1 cellular context compared by ENCODE assay signal in the genomic region with DNA sequence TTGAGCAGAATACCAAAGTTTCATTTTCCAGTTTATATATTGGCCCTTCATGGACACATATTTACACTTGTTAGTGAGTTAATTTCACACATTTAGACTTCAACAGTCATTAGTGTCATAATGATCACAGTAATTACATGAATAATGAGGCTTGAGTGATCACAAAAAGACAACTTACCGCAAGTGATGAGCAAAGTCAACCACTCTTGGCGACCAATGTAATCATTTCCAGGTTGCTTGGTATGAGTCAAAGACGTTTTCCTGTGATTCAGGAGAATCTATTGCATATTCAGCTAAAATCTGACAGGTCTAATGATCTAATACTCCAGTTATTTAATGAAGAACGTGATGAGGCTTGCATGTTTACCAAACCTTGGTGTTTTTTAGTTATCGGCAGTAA.
TF ChIP-seq lines count a peak whose summit lies in the region.

No MANE protein-coding gene starts in this region.

TF ChIP-seq in GM12878, 131 proteins besides CTCF, POLR2A, EP300 and RAD21 (continued from another document):
- TF ChIP-seq CHD4 (IDR thresholded peaks at IDR 0.05) (no peak), PAX5 (IDR thresholded peaks at IDR 0.05; ENCODE audit: borderline replicate concordance, low read depth, low read length) (no peak), EED (IDR thresholded peaks at IDR 0.05; ENCODE audit: low read depth) (no peak), RCOR1 (conservative IDR thresholded peaks at IDR 0.05; ENCODE audit: low read depth, low read length) (no peak), BCL11A (IDR thresholded peaks at IDR 0.05; ENCODE audit: low read depth, low read length) (peak; percentile 77; the same call in 1 of the 2 replicates), HDGF (IDR thresholded peaks at IDR 0.05) (no peak), ZBTB40 (IDR thresholded peaks at IDR 0.05; ENCODE audit: borderline replicate concordance) (no peak), NR2C2 (IDR thresholded peaks at IDR 0.05; ENCODE audit: borderline replicate concordance, control insufficient read depth, insufficient read length, low read depth) (no peak), DPF2 (IDR thresholded peaks at IDR 0.05) (0 out of 2 replicates have a peak, but pooled peaks have one; percentile 53), PAX8 (IDR thresholded peaks at IDR 0.05) (no peak), MAX (IDR thresholded peaks at IDR 0.05; ENCODE audit: low read depth, low read length) (no peak), ZBED1 (IDR thresholded peaks at IDR 0.05; ENCODE audit: borderline replicate concordance) (no peak), IKZF2 (IDR thresholded peaks at IDR 0.05) (peak; percentile 40 to 61), RUNX3 (IDR thresholded peaks at IDR 0.05; ENCODE audit: low read length) (no peak), ZNF24 (IDR thresholded peaks at IDR 0.05) (no peak), RB1 (IDR thresholded peaks at IDR 0.05; ENCODE audit: borderline replicate concordance) (no peak), REST (IDR thresholded peaks at IDR 0.05; ENCODE audit: low read depth, low read length) (no peak), SMAD1 (IDR thresholded peaks at IDR 0.05; ENCODE audit: low read depth, partially characterized antibody) (no peak), SPI1 (IDR thresholded peaks at IDR 0.05; ENCODE audit: borderline replicate concordance, insufficient read depth, low read depth, low read length) (no peak), IKZF1 (conservative IDR thresholded peaks at IDR 0.05) (no peak; the same call in 1 of the 2 replicates)
- TF ChIP-seq, protein P1, sequence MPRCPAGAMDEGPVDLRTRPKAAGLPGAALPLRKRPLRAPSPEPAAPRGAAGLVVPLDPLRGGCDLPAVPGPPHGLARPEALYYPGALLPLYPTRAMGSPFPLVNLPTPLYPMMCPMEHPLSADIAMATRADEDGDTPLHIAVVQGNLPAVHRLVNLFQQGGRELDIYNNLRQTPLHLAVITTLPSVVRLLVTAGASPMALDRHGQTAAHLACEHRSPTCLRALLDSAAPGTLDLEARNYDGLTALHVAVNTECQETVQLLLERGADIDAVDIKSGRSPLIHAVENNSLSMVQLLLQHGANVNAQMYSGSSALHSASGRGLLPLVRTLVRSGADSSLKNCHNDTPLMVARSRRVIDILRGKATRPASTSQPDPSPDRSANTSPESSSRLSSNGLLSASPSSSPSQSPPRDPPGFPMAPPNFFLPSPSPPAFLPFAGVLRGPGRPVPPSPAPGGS (IDR thresholded peaks at IDR 0.05; ENCODE audit: borderline replicate concordance, insufficient read depth, low read depth, low read length, poor library complexity, severe bottlenecking), result no peak
- TF ChIP-seq, protein P2, sequence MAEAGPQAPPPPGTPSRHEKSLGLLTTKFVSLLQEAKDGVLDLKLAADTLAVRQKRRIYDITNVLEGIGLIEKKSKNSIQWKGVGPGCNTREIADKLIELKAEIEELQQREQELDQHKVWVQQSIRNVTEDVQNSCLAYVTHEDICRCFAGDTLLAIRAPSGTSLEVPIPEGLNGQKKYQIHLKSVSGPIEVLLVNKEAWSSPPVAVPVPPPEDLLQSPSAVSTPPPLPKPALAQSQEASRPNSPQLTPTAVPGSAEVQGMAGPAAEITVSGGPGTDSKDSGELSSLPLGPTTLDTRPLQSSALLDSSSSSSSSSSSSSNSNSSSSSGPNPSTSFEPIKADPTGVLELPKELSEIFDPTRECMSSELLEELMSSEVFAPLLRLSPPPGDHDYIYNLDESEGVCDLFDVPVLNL (IDR thresholded peaks at IDR 0.05; ENCODE audit: low read depth, low read length), result no peak
- TF ChIP-seq, protein P3, sequence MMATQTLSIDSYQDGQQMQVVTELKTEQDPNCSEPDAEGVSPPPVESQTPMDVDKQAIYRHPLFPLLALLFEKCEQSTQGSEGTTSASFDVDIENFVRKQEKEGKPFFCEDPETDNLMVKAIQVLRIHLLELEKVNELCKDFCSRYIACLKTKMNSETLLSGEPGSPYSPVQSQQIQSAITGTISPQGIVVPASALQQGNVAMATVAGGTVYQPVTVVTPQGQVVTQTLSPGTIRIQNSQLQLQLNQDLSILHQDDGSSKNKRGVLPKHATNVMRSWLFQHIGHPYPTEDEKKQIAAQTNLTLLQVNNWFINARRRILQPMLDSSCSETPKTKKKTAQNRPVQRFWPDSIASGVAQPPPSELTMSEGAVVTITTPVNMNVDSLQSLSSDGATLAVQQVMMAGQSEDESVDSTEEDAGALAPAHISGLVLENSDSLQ (IDR thresholded peaks at IDR 0.05), result no peak
- TF ChIP-seq, protein P4, sequence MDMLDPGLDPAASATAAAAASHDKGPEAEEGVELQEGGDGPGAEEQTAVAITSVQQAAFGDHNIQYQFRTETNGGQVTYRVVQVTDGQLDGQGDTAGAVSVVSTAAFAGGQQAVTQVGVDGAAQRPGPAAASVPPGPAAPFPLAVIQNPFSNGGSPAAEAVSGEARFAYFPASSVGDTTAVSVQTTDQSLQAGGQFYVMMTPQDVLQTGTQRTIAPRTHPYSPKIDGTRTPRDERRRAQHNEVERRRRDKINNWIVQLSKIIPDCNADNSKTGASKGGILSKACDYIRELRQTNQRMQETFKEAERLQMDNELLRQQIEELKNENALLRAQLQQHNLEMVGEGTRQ (IDR thresholded peaks at IDR 0.05; ENCODE audit: borderline replicate concordance, low read depth, low read length), result no peak
- TF ChIP-seq, protein P5, sequence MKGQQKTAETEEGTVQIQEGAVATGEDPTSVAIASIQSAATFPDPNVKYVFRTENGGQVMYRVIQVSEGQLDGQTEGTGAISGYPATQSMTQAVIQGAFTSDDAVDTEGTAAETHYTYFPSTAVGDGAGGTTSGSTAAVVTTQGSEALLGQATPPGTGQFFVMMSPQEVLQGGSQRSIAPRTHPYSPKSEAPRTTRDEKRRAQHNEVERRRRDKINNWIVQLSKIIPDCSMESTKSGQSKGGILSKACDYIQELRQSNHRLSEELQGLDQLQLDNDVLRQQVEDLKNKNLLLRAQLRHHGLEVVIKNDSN (IDR thresholded peaks at IDR 0.05; ENCODE audit: borderline replicate concordance, extremely low read length, insufficient read depth, low read depth, low read length), result no peak
- TF ChIP-seq, protein P6, sequence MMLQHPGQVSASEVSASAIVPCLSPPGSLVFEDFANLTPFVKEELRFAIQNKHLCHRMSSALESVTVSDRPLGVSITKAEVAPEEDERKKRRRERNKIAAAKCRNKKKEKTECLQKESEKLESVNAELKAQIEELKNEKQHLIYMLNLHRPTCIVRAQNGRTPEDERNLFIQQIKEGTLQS (IDR thresholded peaks at IDR 0.05; ENCODE audit: borderline replicate concordance, extremely low read depth, low read depth, low read length), result no peak
